In genomic region chr22:44211946-44212930, GRCh38 we compare ENCODE assay signal across 14 cellular contexts. TPM values are rescaled to one million over a fixed set of nuclear protein-coding genes. Genes with fewer than 3 reads are reported as not detected.
DNase-seq lines count a peak whose midpoint lies in the region; ATAC-seq and TF ChIP-seq lines count a peak whose summit lies in the region.
"Had no signal": no experiment of that assay in that cellular context is flagged by ENCODE, and none has a peak within 500 bp of the region (broad histone marks: within the 10 kb centered on the region; RNA-seq: fewer than 3 reads in every experiment).

No MANE protein-coding gene starts in this region.

- peak; percentile 61 for DNase-seq in GM03348 (ENCODE audit: low spot score)
- peak; percentile 65 for DNase-seq in NCI-H524 treated with DMSO at 0.1 percent for 48 hours (lab: John Stamatoyannopoulos, UW)
- DNase-seq in foreskin fibroblast, result peak; percentile 31 to 50
- no peak for DNase-seq in smooth muscle cell (lab: John Stamatoyannopoulos, UW; ENCODE audit: unreplicated experiment)
- DNase-seq in DMS153 treated with DMSO at 0.1 percent for 48 hours (lab: John Stamatoyannopoulos, UW; ENCODE audit: unreplicated experiment), result no peak
- no peak for DNase-seq in stimulated activated CD4-positive, alpha-beta T cell treated with anti-CD3 and anti-CD28 coated beads, Interleukin-1b, Interleukin-23, amount 100 ng/mL, for 48 hours
- DNase-seq in stimulated activated effector memory CD8-positive, alpha-beta T cell treated with anti-CD3 and anti-CD28 coated beads, Interleukin-12 subunit alpha, Interleukin-12 subunit beta, amount 100 ng/mL, for 72 hours (ENCODE audit: low spot score in 2 of 2), result no peak
- DNase-seq: activated CD4-positive, alpha-beta T cell treated with anti-CD3 and anti-CD28 coated beads, Interleukin-2, amount 50 U/mL, for 48 hours; activated naive CD4-positive, alpha-beta T cell treated with anti-CD3 and anti-CD28 coated beads for 36 hours; colonic mucosa; nucleus accumbens; PC-9; stimulated activated naive CD8-positive, alpha-beta T cell treated with anti-CD3 and anti-CD28 coated beads, Interleukin-15, Interleukin-2, amounts not matched to agents 100 U/mL and 50 U/mL, for 24 hours had no signal

- peak overlapping the region; percentile 32 for H3K4me2 ChIP-seq in smooth muscle cell
- H3K4me2 ChIP-seq: PC-9 had no signal

- no peaks in the 10 kb centered on the region for H3K79me2 ChIP-seq in smooth muscle cell (ENCODE audit: low read depth)

- H3K36me3 Mint-ChIP-seq in stimulated activated effector memory CD8-positive, alpha-beta T cell treated with anti-CD3 and anti-CD28 coated beads, Interleukin-12 subunit alpha, Interleukin-12 subunit beta, amount 100 ng/mL, for 72 hours, result peaks cover 2% of the 10 kb centered on the region

- no peak overlapping the region for H3K27ac Mint-ChIP-seq in stimulated activated effector memory CD8-positive, alpha-beta T cell treated with anti-CD3 and anti-CD28 coated beads, Interleukin-12 subunit alpha, Interleukin-12 subunit beta, amount 100 ng/mL, for 72 hours
- H3K27ac Mint-ChIP-seq: activated naive CD4-positive, alpha-beta T cell treated with anti-CD3 and anti-CD28 coated beads for 36 hours had no signal

- H4K20me1 ChIP-seq in smooth muscle cell (ENCODE audit: low read depth), result no peaks in the 10 kb centered on the region

- no peaks in the 10 kb centered on the region for H3K36me3 ChIP-seq in smooth muscle cell (ENCODE audit: low read depth)
- H3K36me3 ChIP-seq: colonic mucosa had no signal

- peak overlapping the region; percentile 4 for H2AFZ ChIP-seq in smooth muscle cell (ENCODE audit: low read depth)
- H2AFZ ChIP-seq: PC-9 had no signal

- no peak for TF ChIP-seq CTCF in foreskin fibroblast (IDR thresholded peaks at IDR 0.05; ENCODE audit: low read depth, low read length)
- no peak for TF ChIP-seq CTCF in smooth muscle cell (IDR thresholded peaks at IDR 0.05; ENCODE audit: borderline replicate concordance, insufficient read depth, poor library complexity, severe bottlenecking)

- no peaks in the 10 kb centered on the region for H3K27me3 ChIP-seq in smooth muscle cell (ENCODE audit: low read depth)
- H3K27me3 ChIP-seq: colonic mucosa had no signal

- WGBS in smooth muscle cell (ENCODE audit: low lambda C conversion rate), result 58% methylated on average over 12 of the region's 12 CpGs

- no peaks in the 10 kb centered on the region for H3K9me3 ChIP-seq in smooth muscle cell (replicated peaks; ENCODE audit: low read depth)
- H3K9me3 ChIP-seq: colonic mucosa had no signal

- peak overlapping the region; percentile 17 for H3K27ac ChIP-seq in smooth muscle cell (ENCODE audit: low read depth)
- H3K27ac ChIP-seq: colonic mucosa, PC-9 had no signal

- peaks cover 19% of the 10 kb centered on the region for H3K4me1 Mint-ChIP-seq in stimulated activated effector memory CD8-positive, alpha-beta T cell treated with anti-CD3 and anti-CD28 coated beads, Interleukin-12 subunit alpha, Interleukin-12 subunit beta, amount 100 ng/mL, for 72 hours

- H3K9me3 Mint-ChIP-seq in stimulated activated effector memory CD8-positive, alpha-beta T cell treated with anti-CD3 and anti-CD28 coated beads, Interleukin-12 subunit alpha, Interleukin-12 subunit beta, amount 100 ng/mL, for 72 hours, result peaks cover 4% of the 10 kb centered on the region

- peaks cover 6% of the 10 kb centered on the region for H3F3A ChIP-seq in smooth muscle cell (ENCODE audit: low read depth)

- H3K9ac ChIP-seq in smooth muscle cell (ENCODE audit: low read depth), result no peak overlapping the region

- H3K4me1 ChIP-seq in smooth muscle cell (ENCODE audit: low read depth), result no peaks in the 10 kb centered on the region
- H3K4me1 ChIP-seq: colonic mucosa had no signal

- no peak for ATAC-seq in GM18870 (IDR thresholded peaks at IDR 0.05; ENCODE audit: unreplicated experiment)
- ATAC-seq in stimulated activated effector memory CD8-positive, alpha-beta T cell treated with anti-CD3 and anti-CD28 coated beads, Interleukin-12 subunit alpha, Interleukin-12 subunit beta, amount 100 ng/mL, for 72 hours, result no peak

- H3K4me3 Mint-ChIP-seq in stimulated activated effector memory CD8-positive, alpha-beta T cell treated with anti-CD3 and anti-CD28 coated beads, Interleukin-12 subunit alpha, Interleukin-12 subunit beta, amount 100 ng/mL, for 72 hours, result no peak overlapping the region
- H3K4me3 Mint-ChIP-seq: activated naive CD4-positive, alpha-beta T cell treated with anti-CD3 and anti-CD28 coated beads for 36 hours had no signal

- H3K4me3 ChIP-seq in foreskin fibroblast (ENCODE audit: low read depth in 1 of 2, low read length in 2 of 2) (no peak overlapping the region), smooth muscle cell (no peak overlapping the region)
- H3K4me3 ChIP-seq: colonic mucosa, PC-9 had no signal

RNA-seq across cellular contexts. Expression of gene PARVG, which starts 31.5 kb away (rescaled TPM):
- 0.40 and 0.90 TPM in 2 replicates for total RNA-seq in smooth muscle cell
- polyA plus RNA-seq in smooth muscle cell, result not detected in 2 replicates
- total RNA-seq: PC-9 had no signal

Comparison
In these comparisons a context has a peak if more than half of its experiments do, and no peak if none do; other contexts are left out.
1. DNase-seq: peak in GM03348 (single experiment), NCI-H524 treated with DMSO at 0.1 percent for 48 hours (single experiment) and foreskin fibroblast (2 of 2); none in smooth muscle cell (single experiment), DMS153 treated with DMSO at 0.1 percent for 48 hours (single experiment), stimulated activated CD4-positive, alpha-beta T cell treated with anti-CD3 and anti-CD28 coated beads, Interleukin-1b, Interleukin-23, amount 100 ng/mL, for 48 hours (single experiment) and stimulated activated effector memory CD8-positive, alpha-beta T cell treated with anti-CD3 and anti-CD28 coated beads, Interleukin-12 subunit alpha, Interleukin-12 subunit beta, amount 100 ng/mL, for 72 hours (0 of 2).